Comparison of ENCODE assay signal across 1 cellular context in the genomic region with DNA sequence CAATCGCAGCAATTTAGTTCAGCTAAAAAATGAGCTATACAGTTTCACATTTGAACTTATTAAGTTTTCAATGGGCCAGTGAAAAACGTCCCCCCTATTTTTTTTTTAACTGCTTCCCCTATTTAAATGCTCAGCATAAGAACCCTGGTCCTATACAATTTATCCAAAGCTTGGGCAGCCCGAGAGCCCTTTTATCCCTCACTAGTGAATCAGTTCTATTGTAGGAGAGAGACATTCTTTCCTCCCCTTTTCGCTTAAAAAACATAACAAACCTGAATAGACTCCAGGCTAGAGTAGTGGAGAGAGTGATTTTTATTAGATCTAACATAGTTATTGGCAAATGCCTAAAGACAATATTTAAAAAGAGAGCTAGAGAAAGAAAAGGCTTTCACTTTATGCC.
TF ChIP-seq lines count a peak whose summit lies in the region.

No MANE protein-coding gene starts in this region.

TF ChIP-seq in GM23338, 12 proteins besides CTCF, POLR2A, EP300 and RAD21 (continued from another document):
- TF ChIP-seq, protein P1, sequence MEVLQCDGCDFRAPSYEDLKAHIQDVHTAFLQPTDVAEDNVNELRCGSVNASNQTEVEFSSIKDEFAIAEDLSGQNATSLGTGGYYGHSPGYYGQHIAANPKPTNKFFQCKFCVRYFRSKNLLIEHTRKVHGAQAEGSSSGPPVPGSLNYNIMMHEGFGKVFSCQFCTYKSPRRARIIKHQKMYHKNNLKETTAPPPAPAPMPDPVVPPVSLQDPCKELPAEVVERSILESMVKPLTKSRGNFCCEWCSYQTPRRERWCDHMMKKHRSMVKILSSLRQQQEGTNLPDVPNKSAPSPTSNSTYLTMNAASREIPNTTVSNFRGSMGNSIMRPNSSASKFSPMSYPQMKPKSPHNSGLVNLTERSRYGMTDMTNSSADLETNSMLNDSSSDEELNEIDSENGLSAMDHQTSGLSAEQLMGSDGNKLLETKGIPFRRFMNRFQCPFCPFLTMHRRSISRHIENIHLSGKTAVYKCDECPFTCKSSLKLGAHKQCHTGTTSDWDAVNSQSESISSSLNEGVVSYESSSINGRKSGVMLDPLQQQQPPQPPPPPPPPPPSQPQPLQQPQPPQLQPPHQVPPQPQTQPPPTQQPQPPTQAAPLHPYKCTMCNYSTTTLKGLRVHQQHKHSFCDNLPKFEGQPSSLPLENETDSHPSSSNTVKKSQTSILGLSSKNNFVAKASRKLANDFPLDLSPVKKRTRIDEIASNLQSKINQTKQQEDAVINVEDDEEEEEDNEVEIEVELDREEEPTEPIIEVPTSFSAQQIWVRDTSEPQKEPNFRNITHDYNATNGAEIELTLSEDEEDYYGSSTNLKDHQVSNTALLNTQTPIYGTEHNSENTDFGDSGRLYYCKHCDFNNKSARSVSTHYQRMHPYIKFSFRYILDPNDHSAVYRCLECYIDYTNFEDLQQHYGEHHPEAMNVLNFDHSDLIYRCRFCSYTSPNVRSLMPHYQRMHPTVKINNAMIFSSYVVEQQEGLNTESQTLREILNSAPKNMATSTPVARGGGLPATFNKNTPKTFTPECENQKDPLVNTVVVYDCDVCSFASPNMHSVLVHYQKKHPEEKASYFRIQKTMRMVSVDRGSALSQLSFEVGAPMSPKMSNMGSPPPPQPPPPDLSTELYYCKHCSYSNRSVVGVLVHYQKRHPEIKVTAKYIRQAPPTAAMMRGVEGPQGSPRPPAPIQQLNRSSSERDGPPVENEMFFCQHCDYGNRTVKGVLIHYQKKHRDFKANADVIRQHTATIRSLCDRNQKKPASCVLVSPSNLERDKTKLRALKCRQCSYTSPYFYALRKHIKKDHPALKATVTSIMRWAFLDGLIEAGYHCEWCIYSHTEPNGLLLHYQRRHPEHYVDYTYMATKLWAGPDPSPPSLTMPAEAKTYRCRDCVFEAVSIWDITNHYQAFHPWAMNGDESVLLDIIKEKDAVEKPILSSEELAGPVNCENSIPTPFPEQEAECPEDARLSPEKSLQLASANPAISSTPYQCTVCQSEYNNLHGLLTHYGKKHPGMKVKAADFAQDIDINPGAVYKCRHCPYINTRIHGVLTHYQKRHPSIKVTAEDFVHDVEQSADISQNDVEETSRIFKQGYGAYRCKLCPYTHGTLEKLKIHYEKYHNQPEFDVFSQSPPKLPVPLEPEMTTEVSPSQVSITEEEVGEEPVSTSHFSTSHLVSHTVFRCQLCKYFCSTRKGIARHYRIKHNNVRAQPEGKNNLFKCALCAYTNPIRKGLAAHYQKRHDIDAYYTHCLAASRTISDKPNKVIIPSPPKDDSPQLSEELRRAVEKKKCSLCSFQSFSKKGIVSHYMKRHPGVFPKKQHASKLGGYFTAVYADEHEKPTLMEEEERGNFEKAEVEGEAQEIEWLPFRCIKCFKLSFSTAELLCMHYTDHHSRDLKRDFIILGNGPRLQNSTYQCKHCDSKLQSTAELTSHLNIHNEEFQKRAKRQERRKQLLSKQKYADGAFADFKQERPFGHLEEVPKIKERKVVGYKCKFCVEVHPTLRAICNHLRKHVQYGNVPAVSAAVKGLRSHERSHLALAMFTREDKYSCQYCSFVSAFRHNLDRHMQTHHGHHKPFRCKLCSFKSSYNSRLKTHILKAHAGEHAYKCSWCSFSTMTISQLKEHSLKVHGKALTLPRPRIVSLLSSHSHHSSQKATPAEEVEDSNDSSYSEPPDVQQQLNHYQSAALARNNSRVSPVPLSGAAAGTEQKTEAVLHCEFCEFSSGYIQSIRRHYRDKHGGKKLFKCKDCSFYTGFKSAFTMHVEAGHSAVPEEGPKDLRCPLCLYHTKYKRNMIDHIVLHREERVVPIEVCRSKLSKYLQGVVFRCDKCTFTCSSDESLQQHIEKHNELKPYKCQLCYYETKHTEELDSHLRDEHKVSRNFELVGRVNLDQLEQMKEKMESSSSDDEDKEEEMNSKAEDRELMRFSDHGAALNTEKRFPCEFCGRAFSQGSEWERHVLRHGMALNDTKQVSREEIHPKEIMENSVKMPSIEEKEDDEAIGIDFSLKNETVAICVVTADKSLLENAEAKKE (CRISPR knock-in tag; IDR thresholded peaks at IDR 0.05) = no peak
- TF ChIP-seq JUNB (IDR thresholded peaks at IDR 0.05; ENCODE audit: unreplicated experiment) (no peak), EZH2phosphoT487 (IDR thresholded peaks at IDR 0.05; ENCODE audit: unreplicated experiment) (no peak), POLR2AphosphoS5 (IDR thresholded peaks at IDR 0.05; ENCODE audit: low read depth) (no peak), STAT1 (IDR thresholded peaks at IDR 0.05; ENCODE audit: unreplicated experiment) (no peak)
- TF ChIP-seq, protein P2, sequence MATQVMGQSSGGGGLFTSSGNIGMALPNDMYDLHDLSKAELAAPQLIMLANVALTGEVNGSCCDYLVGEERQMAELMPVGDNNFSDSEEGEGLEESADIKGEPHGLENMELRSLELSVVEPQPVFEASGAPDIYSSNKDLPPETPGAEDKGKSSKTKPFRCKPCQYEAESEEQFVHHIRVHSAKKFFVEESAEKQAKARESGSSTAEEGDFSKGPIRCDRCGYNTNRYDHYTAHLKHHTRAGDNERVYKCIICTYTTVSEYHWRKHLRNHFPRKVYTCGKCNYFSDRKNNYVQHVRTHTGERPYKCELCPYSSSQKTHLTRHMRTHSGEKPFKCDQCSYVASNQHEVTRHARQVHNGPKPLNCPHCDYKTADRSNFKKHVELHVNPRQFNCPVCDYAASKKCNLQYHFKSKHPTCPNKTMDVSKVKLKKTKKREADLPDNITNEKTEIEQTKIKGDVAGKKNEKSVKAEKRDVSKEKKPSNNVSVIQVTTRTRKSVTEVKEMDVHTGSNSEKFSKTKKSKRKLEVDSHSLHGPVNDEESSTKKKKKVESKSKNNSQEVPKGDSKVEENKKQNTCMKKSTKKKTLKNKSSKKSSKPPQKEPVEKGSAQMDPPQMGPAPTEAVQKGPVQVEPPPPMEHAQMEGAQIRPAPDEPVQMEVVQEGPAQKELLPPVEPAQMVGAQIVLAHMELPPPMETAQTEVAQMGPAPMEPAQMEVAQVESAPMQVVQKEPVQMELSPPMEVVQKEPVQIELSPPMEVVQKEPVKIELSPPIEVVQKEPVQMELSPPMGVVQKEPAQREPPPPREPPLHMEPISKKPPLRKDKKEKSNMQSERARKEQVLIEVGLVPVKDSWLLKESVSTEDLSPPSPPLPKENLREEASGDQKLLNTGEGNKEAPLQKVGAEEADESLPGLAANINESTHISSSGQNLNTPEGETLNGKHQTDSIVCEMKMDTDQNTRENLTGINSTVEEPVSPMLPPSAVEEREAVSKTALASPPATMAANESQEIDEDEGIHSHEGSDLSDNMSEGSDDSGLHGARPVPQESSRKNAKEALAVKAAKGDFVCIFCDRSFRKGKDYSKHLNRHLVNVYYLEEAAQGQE (IDR thresholded peaks at IDR 0.05; ENCODE audit: unreplicated experiment) = no peak
